Comparison of ENCODE assay signal across 22 cellular contexts in the genomic region with DNA sequence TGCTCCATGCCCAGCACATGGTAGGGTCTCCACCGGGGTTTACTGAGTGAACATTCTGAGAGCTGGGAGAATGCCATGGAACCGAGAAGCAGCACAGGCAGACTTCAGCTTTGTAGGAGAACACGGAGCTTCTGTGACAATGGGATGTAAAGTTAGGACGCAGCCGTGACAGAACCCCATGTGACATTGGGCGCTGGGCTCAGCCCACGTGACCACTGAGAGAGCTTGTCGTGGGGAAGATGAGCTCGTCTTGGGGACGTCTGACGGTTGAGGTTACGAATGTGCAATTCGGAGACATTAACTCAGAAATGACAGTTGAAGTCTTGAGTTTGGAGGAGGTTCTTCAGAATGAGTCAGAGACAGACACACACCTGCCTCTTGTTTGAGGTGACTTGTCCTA. TPM values are rescaled to one million over a fixed set of nuclear protein-coding genes. Genes with fewer than 3 reads are reported as not detected.
"Had no signal": no experiment of that assay in that cellular context is flagged by ENCODE, and none has a peak within 500 bp of the region (broad histone marks: within the 10 kb centered on the region; RNA-seq: fewer than 3 reads in every experiment).

No MANE protein-coding gene starts in this region.

- H3K9me3 Mint-ChIP-seq: activated naive CD4-positive, alpha-beta T cell treated with anti-CD3 and anti-CD28 coated beads, Interleukin-2, amount 50 U/mL, for 24 hours; effector memory CD8-positive, alpha-beta T cell; memory B cell; neural crest cell; T-helper 1 cell treated with Interleukin-12 subunit alpha and Interleukin-12 subunit beta and Interleukin-4 antibody, amounts not matched to agents 30 μg/mL and 1 μg/mL, for 36 hours had no signal

- H3K9me3 ChIP-seq: esophagus squamous epithelium, right atrium auricular region, SJCRH30, suprapubic skin, transverse colon, uterus had no signal

- ATAC-seq: effector memory CD8-positive, alpha-beta T cell; stimulated activated naive CD8-positive, alpha-beta T cell treated with anti-CD3 and anti-CD28 coated beads, Interleukin-15, Interleukin-2, amounts not matched to agents 100 U/mL and 50 U/mL, for 24 hours had no signal

- H3K36me3 ChIP-seq: uterus had no signal

- H3K27me3 ChIP-seq: cardiac muscle cell, esophagus squamous epithelium, right atrium auricular region, SJCRH30, suprapubic skin, transverse colon, uterus had no signal

- H3K27ac Mint-ChIP-seq: activated naive CD4-positive, alpha-beta T cell treated with anti-CD3 and anti-CD28 coated beads, Interleukin-2, amount 50 U/mL, for 24 hours; memory B cell; T-helper 1 cell treated with Interleukin-12 subunit alpha and Interleukin-12 subunit beta and Interleukin-4 antibody, amounts not matched to agents 30 μg/mL and 1 μg/mL, for 36 hours had no signal

- H3K4me1 Mint-ChIP-seq: activated naive CD4-positive, alpha-beta T cell treated with anti-CD3 and anti-CD28 coated beads, Interleukin-2, amount 50 U/mL, for 24 hours; memory B cell; neural crest cell had no signal

- H3K4me1 ChIP-seq: esophagus squamous epithelium, right atrium auricular region, SJCRH30, suprapubic skin, transverse colon, uterus had no signal

- DNase-seq: activated CD4-positive, CD25-positive, alpha-beta regulatory T cell treated with anti-CD3 and anti-CD28 coated beads, Interleukin-2, amount 50 U/mL, for 72 hours; amniotic stem cell; effector memory CD8-positive, alpha-beta T cell; esophagus squamous epithelium; SJCRH30; stimulated activated CD4-positive, alpha-beta T cell treated with anti-CD3 and anti-CD28 coated beads, Interleukin-12 subunit alpha, Interleukin-12 subunit beta, amount 100 ng/mL, for 4 hours; stimulated activated CD4-positive, alpha-beta T cell treated with anti-CD3 and anti-CD28 coated beads, Interleukin-2, amount 100 ng/mL, for 24 hours; stimulated activated naive CD8-positive, alpha-beta T cell treated with anti-CD3 and anti-CD28 coated beads, Interleukin-15, Interleukin-2, amounts not matched to agents 100 U/mL and 50 U/mL, for 24 hours; transverse colon; uterus had no signal

- H3K4me3 Mint-ChIP-seq: activated naive CD4-positive, alpha-beta T cell treated with anti-CD3 and anti-CD28 coated beads, Interleukin-2, amount 50 U/mL, for 24 hours; effector memory CD8-positive, alpha-beta T cell; memory B cell; neural crest cell; T-helper 1 cell treated with Interleukin-12 subunit alpha and Interleukin-12 subunit beta and Interleukin-4 antibody, amounts not matched to agents 30 μg/mL and 1 μg/mL, for 36 hours had no signal

- H3K27ac ChIP-seq: cardiac muscle cell, esophagus squamous epithelium, right atrium auricular region, SJCRH30, suprapubic skin, transverse colon, uterus had no signal

- H3K4me3 ChIP-seq: cardiac muscle cell, esophagus squamous epithelium, right atrium auricular region, SJCRH30, suprapubic skin, transverse colon, uterus had no signal

- H3K27me3 Mint-ChIP-seq: activated naive CD4-positive, alpha-beta T cell treated with anti-CD3 and anti-CD28 coated beads, Interleukin-2, amount 50 U/mL, for 24 hours; effector memory CD8-positive, alpha-beta T cell; memory B cell had no signal

RNA-seq across cellular contexts. Expression of a gene that starts 40.4 kb away (rescaled TPM):
- total RNA-seq: dermis microvascular lymphatic vessel endothelial cell, esophagus squamous epithelium, mononuclear cell, neural crest cell, omental fat pad, posterior vena cava, SJCRH30, suprapubic skin, transverse colon, uterus had no signal
- polyA plus RNA-seq: liver had no signal
